ENCODE assay signal across 15 cellular contexts in the genomic region with DNA sequence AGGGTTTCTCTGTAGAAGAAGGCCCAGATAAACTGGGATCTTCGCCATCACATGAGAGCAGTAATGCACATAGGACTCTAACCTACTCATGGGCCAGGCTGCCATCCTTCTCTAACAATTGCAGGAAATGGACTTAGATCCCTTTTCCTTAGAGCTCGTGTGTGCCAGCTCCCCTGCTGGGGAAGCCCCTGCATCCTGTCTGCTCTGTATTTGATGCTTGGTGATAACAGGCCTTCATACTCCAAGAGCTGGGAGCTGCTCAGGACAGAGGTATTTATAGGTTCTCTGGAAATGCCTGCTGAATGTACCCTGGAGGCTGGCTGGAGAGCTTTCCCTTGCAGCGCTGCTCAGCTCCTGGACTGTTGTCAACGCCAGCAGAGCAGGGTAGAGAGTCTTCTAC.
DNase-seq lines count a peak whose midpoint lies in the region; ATAC-seq and TF ChIP-seq lines count a peak whose summit lies in the region.
"Had no signal": no experiment of that assay in that cellular context is flagged by ENCODE, and none has a peak within 500 bp of the region (broad histone marks: within the 10 kb centered on the region; RNA-seq: fewer than 3 reads in every experiment).

No MANE protein-coding gene starts in this region.

- DNase-seq in Daoy (ENCODE audit: low read depth) (peak; percentile 48), NCI-H146 treated with DMSO at 0.1 percent for 48 hours (lab: John Stamatoyannopoulos, UW; ENCODE audit: unreplicated experiment) (peak; percentile 4), glomerular endothelial cell (ENCODE audit: extremely low read depth, low read depth, low spot score) (peak; percentile 97), mucosa of descending colon (no peak), T-helper 17 cell (no peak), NCI-H1048 (lab: John Stamatoyannopoulos, UW) (no peak), NCI-H510A treated with DMSO at 0.1 percent for 48 hours (lab: John Stamatoyannopoulos, UW) (no peak)
- DNase-seq in central memory CD4-positive, alpha-beta T cell, result no peak
- DNase-seq: activated CD4-positive, alpha-beta memory T cell treated with anti-CD3 and anti-CD28 coated beads for 36 hours; activated effector memory CD4-positive, alpha-beta T cell treated with anti-CD3 and anti-CD28 coated beads, Interleukin-2, amount 50 U/mL, for 16 hours; immature natural killer cell; NCI-H1930; NCI-H774 had no signal

- ATAC-seq in mucosa of descending colon (peak; percentile 38), T-helper 17 cell (no peak)

- no peaks in the 10 kb centered on the region for H3K4me1 ChIP-seq in mucosa of descending colon (ENCODE audit: low read depth)

- intact Hi-C loops in mucosa of descending colon (cut with DNase I, micrococcal nuclease), result no loop called here

- H3K27ac Mint-ChIP-seq in T-helper 17 cell, result no peak overlapping the region
- H3K27ac Mint-ChIP-seq: activated CD4-positive, alpha-beta memory T cell treated with anti-CD3 and anti-CD28 coated beads for 36 hours; dendritic cell treated with granulocyte-macrophage colony-stimulating factor and Interleukin-4, amounts not matched to agents 40 ng/mL and 50 ng/mL, for 4 days; immature natural killer cell had no signal

- no peak for TF ChIP-seq CTCF in mucosa of descending colon (IDR thresholded peaks at IDR 0.05)

- H3K4me3 ChIP-seq in mucosa of descending colon, result no peak overlapping the region
- H3K4me3 ChIP-seq: thoracic aorta had no signal

- no peaks in the 10 kb centered on the region for H3K36me3 ChIP-seq in mucosa of descending colon (ENCODE audit: low read depth)
- H3K36me3 ChIP-seq: thoracic aorta had no signal

- H3K36me3 Mint-ChIP-seq in T-helper 17 cell (ENCODE audit: low read depth), result no peaks in the 10 kb centered on the region
- H3K36me3 Mint-ChIP-seq: activated CD4-positive, alpha-beta memory T cell treated with anti-CD3 and anti-CD28 coated beads for 36 hours; immature natural killer cell had no signal

- peaks cover 7% of the 10 kb centered on the region for H3K4me1 Mint-ChIP-seq in T-helper 17 cell

- no peaks in the 10 kb centered on the region for H3K9me3 ChIP-seq in mucosa of descending colon
- H3K9me3 ChIP-seq in T-helper 17 cell (ENCODE audit: control insufficient read depth, low read length, poor library complexity, severe bottlenecking), result no peaks in the 10 kb centered on the region
- H3K9me3 ChIP-seq: thoracic aorta had no signal

- peaks cover 12% of the 10 kb centered on the region for H3K27me3 Mint-ChIP-seq in T-helper 17 cell

- no peak overlapping the region for H3K4me3 Mint-ChIP-seq in T-helper 17 cell
- H3K4me3 Mint-ChIP-seq: activated CD4-positive, alpha-beta memory T cell treated with anti-CD3 and anti-CD28 coated beads for 36 hours; dendritic cell treated with granulocyte-macrophage colony-stimulating factor and Interleukin-4, amounts not matched to agents 40 ng/mL and 50 ng/mL, for 4 days; immature natural killer cell had no signal

Comparison
In these comparisons a context has a peak if more than half of its experiments do, and no peak if none do; other contexts are left out.
1. DNase-seq: peak in Daoy (single experiment), NCI-H146 treated with DMSO at 0.1 percent for 48 hours (single experiment) and glomerular endothelial cell (single experiment); none in mucosa of descending colon (0 of 3), T-helper 17 cell (0 of 3), NCI-H1048 (single experiment), central memory CD4-positive, alpha-beta T cell (single experiment) and NCI-H510A treated with DMSO at 0.1 percent for 48 hours (single experiment).